20 cellular contexts compared by ENCODE assay signal in genomic region chr6:143691900-143692572, GRCh38. TPM values are rescaled to one million over a fixed set of nuclear protein-coding genes. Genes with fewer than 3 reads are reported as not detected.
A peak's percentile ranks its signal among the peaks of the same experiment; 100 is the strongest.
DNase-seq lines count a peak whose midpoint lies in the region; ATAC-seq, FAIRE-seq and TF ChIP-seq lines count a peak whose summit lies in the region.
"Had no signal": no experiment of that assay in that cellular context is flagged by ENCODE, and none has a peak within 500 bp of the region (broad histone marks: within the 10 kb centered on the region; RNA-seq: fewer than 3 reads in every experiment).

No MANE protein-coding gene starts in this region.

- no peaks in the 10 kb centered on the region for H4K20me1 ChIP-seq in HepG2 (ENCODE audit: insufficient read depth, low read length)

- 29% methylated on average over 6 of the region's 6 CpGs for WGBS in HepG2 (ENCODE audit: low lambda C conversion rate)
- 78% methylated on average over 6 of the region's 6 CpGs for WGBS in right lobe of liver (ENCODE audit: insufficient coverage, low coverage, low lambda C conversion rate, missing lambda C conversion rate)
- WGBS in lung, 2 donors = 54 to 64% methylated on average over 6 of the region's 6 CpGs
- 79% methylated on average over 6 of the region's 6 CpGs for WGBS in prostate gland

- CTCF ChIA-PET in HepG2 (lab: Yijun Ruan, JAX; ENCODE audit: low intra/inter-chr PET ratio, low total read pairs) = no interaction called here

- ATAC-seq in HepG2 = peak; percentile 31
- no peak for ATAC-seq in right lobe of liver
- ATAC-seq in lung (ENCODE audit: insufficient read depth, low FRiP score) = no peak
- ATAC-seq in mucosa of descending colon = no peak
- ATAC-seq: naive thymus-derived CD8-positive, alpha-beta T cell had no signal

- H3K79me2 ChIP-seq in HepG2 (ENCODE audit: insufficient read depth, low read length) = peaks cover 57% of the 10 kb centered on the region

- TF ChIP-seq POLR2A in HepG2 (IDR thresholded peaks at IDR 0.05; ENCODE audit: insufficient read depth in 1 of 2, low read depth in 2 of 2, low read length in 2 of 2) (no peak), right lobe of liver (IDR thresholded peaks at IDR 0.05) (no peak), breast epithelium (IDR thresholded peaks at IDR 0.05) (no peak), prostate gland (IDR thresholded peaks at IDR 0.05) (no peak)

- TF ChIP-seq EP300 in HepG2 (IDR thresholded peaks at IDR 0.05; ENCODE audit: low read depth in 2 of 2, low read length in 2 of 2) (no peak), HepG2 (CRISPR knock-in tag; IDR thresholded peaks at IDR 0.05; ENCODE audit: borderline replicate concordance) (no peak)

- no peak for FAIRE-seq in HepG2 (lab: Jason Lieb, UNC)
- FAIRE-seq: D721Med had no signal

- H3K4me3 ChIP-seq in HepG2 (replicated peaks in 1 of 3; ENCODE audit: insufficient read depth in 1 of 3, low read depth in 2 of 3, low read length in 3 of 3) (peak overlapping the region; percentile 19 to 47 (median 36); a peak in 4 of 6 replicates), right lobe of liver (no peak overlapping the region), lung (no peak overlapping the region), skeletal muscle satellite cell (ENCODE audit: low read length) (no peak overlapping the region), mucosa of descending colon (no peak overlapping the region), breast epithelium (peak overlapping the region in 1 of 3 donors; percentile 10), prostate gland (no peak overlapping the region)
- H3K4me3 ChIP-seq: colonic mucosa, vagina had no signal

- H3K9me3 ChIP-seq in HepG2 (ENCODE audit: low read length) (no peaks in the 10 kb centered on the region), right lobe of liver (no peaks in the 10 kb centered on the region), lung (ENCODE audit: control insufficient read depth in 2 of 2, insufficient read depth in 1 of 2, low read length in 1 of 2) (no peaks in the 10 kb centered on the region), skeletal muscle satellite cell (replicated peaks; ENCODE audit: low read length) (no peaks in the 10 kb centered on the region), mucosa of descending colon (no peaks in the 10 kb centered on the region), breast epithelium (no peaks in the 10 kb centered on the region), prostate gland (no peaks in the 10 kb centered on the region)
- H3K9me3 ChIP-seq: colonic mucosa, vagina had no signal

- in situ Hi-C loops in HepG2 (cut with HindIII; ENCODE audit: extremely low pct_ligation_motif_present, low pct_unique_long_range_greater_than_20kb) = loop anchor here (5.0 kb wide), 1 partner anchor 55 kb away; no protein-coding TSS in a partner anchor

- BruUV-seq in HepG2 (replicated peaks; lab: Mats Ljungman, UMichigan) = TSS peak; percentile 75

- TF ChIP-seq CTCF in HepG2 (CRISPR knock-in tag; IDR thresholded peaks at IDR 0.05) = no peak
- no peak for TF ChIP-seq CTCF in right lobe of liver (IDR thresholded peaks at IDR 0.05)
- no peak for TF ChIP-seq CTCF in lung (IDR thresholded peaks at IDR 0.05; ENCODE audit: control extremely low read depth, extremely low read depth)
- TF ChIP-seq CTCF in mucosa of descending colon (IDR thresholded peaks at IDR 0.05) = no peak
- no peak for TF ChIP-seq CTCF in breast epithelium (IDR thresholded peaks at IDR 0.05)
- TF ChIP-seq CTCF in prostate gland (IDR thresholded peaks at IDR 0.05) = no peak

- H3K36me3 ChIP-seq in HepG2 (replicated peaks in 1 of 2; ENCODE audit: control insufficient read depth in 1 of 2, insufficient read depth in 2 of 2, low read length in 2 of 2) (no peaks in the 10 kb centered on the region), right lobe of liver (no peaks in the 10 kb centered on the region), lung (ENCODE audit: control insufficient read depth in 2 of 2, insufficient read depth in 2 of 2, low read length in 2 of 2) (peaks cover 0 to 3% of the 10 kb centered on the region in 2 donors), skeletal muscle satellite cell (ENCODE audit: insufficient read depth, low read length) (no peaks in the 10 kb centered on the region), mucosa of descending colon (ENCODE audit: low read depth) (no peaks in the 10 kb centered on the region), breast epithelium (no peaks in the 10 kb centered on the region), prostate gland (no peaks in the 10 kb centered on the region)
- H3K36me3 ChIP-seq: colonic mucosa, vagina had no signal

- no peak for TF ChIP-seq RAD21 in HepG2 (CRISPR knock-in tag; IDR thresholded peaks at IDR 0.05)

- intact Hi-C loops in HepG2 (cut with micrococcal nuclease; ENCODE audit: unreplicated experiment) (loop anchor here (2.0 to 5.0 kb wide), 4 partner anchors 35 to 150 kb away; partner anchors contain the start of gene LTV1), right lobe of liver (cut with DNase I) (no loop called here), mucosa of descending colon (cut with DNase I, micrococcal nuclease) (no loop called here), breast epithelium (cut with DNase I; ENCODE audit: low total_unique reads) (no loop called here), prostate gland (cut with DNase I) (no loop called here)

- H3K27ac ChIP-seq in HepG2 (ENCODE audit: extremely low read length, insufficient read depth, low read length) = peak overlapping the region; percentile 74
- H3K27ac ChIP-seq in right lobe of liver = no peak overlapping the region
- peak overlapping the region; percentile 15 to 23 for H3K27ac ChIP-seq in lung (ENCODE audit: low read depth in 1 of 2, low read length in 1 of 2)
- H3K27ac ChIP-seq in breast epithelium = no peak overlapping the region
- no peak overlapping the region for H3K27ac ChIP-seq in prostate gland
- H3K27ac ChIP-seq: colonic mucosa, vagina had no signal

- H3K4me1 ChIP-seq in HepG2 (ENCODE audit: insufficient read depth, low read length) (peaks cover 97% of the 10 kb centered on the region), right lobe of liver (peaks cover 0 to 33% (median 8%) of the 10 kb centered on the region in 4 donors), lung (ENCODE audit: control insufficient read depth in 2 of 2, insufficient read depth in 2 of 2, low read length in 2 of 2) (peaks cover 8 to 52% of the 10 kb centered on the region in 2 donors), skeletal muscle satellite cell (ENCODE audit: control insufficient read depth, insufficient read depth, low read length) (peaks cover 63% of the 10 kb centered on the region), mucosa of descending colon (ENCODE audit: low read depth) (no peaks in the 10 kb centered on the region), breast epithelium (peaks cover 5 to 14% of the 10 kb centered on the region in 2 donors), prostate gland (replicated peaks) (no peaks in the 10 kb centered on the region)

- DNase-seq in HepG2 (ENCODE audit: low spot score) = no peak
- DNase-seq in right lobe of liver = no peak
- DNase-seq in lung (ENCODE audit: low spot score) = no peak
- no peak for DNase-seq in mucosa of descending colon
- no peak for DNase-seq in breast epithelium (ENCODE audit: low spot score in 2 of 2)
- no peak for DNase-seq in NOMO-1 treated with dmso at 0.1 percent for 144 hours (lab: John Stamatoyannopoulos, UW; ENCODE audit: unreplicated experiment)
- DNase-seq in prostate gland (ENCODE audit: low spot score) = no peak
- DNase-seq: activated CD4-positive, alpha-beta T cell treated with anti-CD3 and anti-CD28 coated beads for 1 hour; C1 segment of cervical spinal cord; colonic mucosa; immature natural killer cell; mammary epithelial cell; naive thymus-derived CD8-positive, alpha-beta T cell; NCI-H1105; NCI-H524; posterior cingulate gyrus; stimulated activated CD4-positive, alpha-beta T cell treated with anti-CD3 and anti-CD28 coated beads, Interleukin-4, amount 100 ng/mL, for 4 hours had no signal

- POLR2A ChIA-PET in HepG2 (lab: Yijun Ruan, JAX) = interaction anchor here (0.6 to 2.2 kb wide), 6 partner anchors 10 to 151 kb away, joined by 4 to 31 read pairs (median 7); partner anchors contain the start of gene LTV1

- H3K27me3 ChIP-seq in HepG2 (ENCODE audit: control insufficient read depth in 1 of 2, insufficient read depth in 2 of 2, low read length in 2 of 2) = no peaks in the 10 kb centered on the region
- H3K27me3 ChIP-seq in right lobe of liver = no peaks in the 10 kb centered on the region
- no peaks in the 10 kb centered on the region for H3K27me3 ChIP-seq in lung (ENCODE audit: control insufficient read depth, insufficient read depth)
- H3K27me3 ChIP-seq in skeletal muscle satellite cell (ENCODE audit: control insufficient read depth, insufficient read depth, low read length) = no peaks in the 10 kb centered on the region
- no peaks in the 10 kb centered on the region for H3K27me3 ChIP-seq in breast epithelium
- no peaks in the 10 kb centered on the region for H3K27me3 ChIP-seq in prostate gland (replicated peaks; ENCODE audit: insufficient read depth)
- H3K27me3 ChIP-seq: colonic mucosa, vagina had no signal

- H2AFZ ChIP-seq in HepG2 (ENCODE audit: low read length) = no peak overlapping the region

- H3K9ac ChIP-seq in HepG2 (ENCODE audit: insufficient read depth, low read depth, low read length) = peak overlapping the region; percentile 62
- H3K9ac ChIP-seq in skeletal muscle satellite cell (ENCODE audit: low read depth, low read length) = peak overlapping the region; percentile 15

- H3K4me2 ChIP-seq in HepG2 (ENCODE audit: low read depth, low read length) (peak overlapping the region; percentile 75), skeletal muscle satellite cell (ENCODE audit: low read length) (no peak overlapping the region)

RNA-seq across cellular contexts. Expression of gene PHACTR2, which starts 14.3 kb away (rescaled TPM):
- total RNA-seq in HepG2 (2016; rRNA removed; fragmentation: Illumina TruSeq; extraction: Trizol) (28.2 and 39.1 TPM in 2 replicates), right lobe of liver (10 to 100 TPM; 14.0 to 62.7 (median 20.9) TPM), lung (100 to 1,000 TPM in 1 of 2 donors, 10 to 100 TPM in 1; 75.6 to 119 TPM), mucosa of descending colon (10 to 100 TPM; 49.5 to 70.8 (median 53.4) TPM), breast epithelium (10 to 100 TPM; 27.5 to 53.3 (median 52.4) TPM), prostate gland (100 to 1,000 TPM in 1 of 2 donors, 10 to 100 TPM in 1; 41.4 to 108 TPM)
- total RNA-seq in HepG2 (2016; cell fraction: cytosol; rRNA removed; fragmentation: Illumina TruSeq; extraction: Trizol; ENCODE audit: low read depth) = 14.4 and 16.0 TPM in 2 replicates
- 28.7 and 34.3 TPM in 2 replicates for total RNA-seq in HepG2 (2016; cell fraction: insoluble cytoplasmic fraction; rRNA removed; fragmentation: Illumina TruSeq; extraction: Trizol)
- total RNA-seq in HepG2 (2016; cell fraction: membrane; rRNA removed; fragmentation: Illumina TruSeq; extraction: Trizol) = 29.1 and 31.7 TPM in 2 replicates
- total RNA-seq in HepG2 (2016; cell fraction: nucleus; rRNA removed; fragmentation: Illumina TruSeq; extraction: Trizol) = 27.6 and 29.4 TPM in 2 replicates
- polyA plus RNA-seq in HepG2 (2011; rRNA removed) (8.4 and 11.3 TPM in 2 replicates), lung (10 to 100 TPM; 11.0 to 12.0 TPM)
- polyA plus RNA-seq in HepG2 (2011; cell fraction: cytosol; rRNA removed) = 7.5 and 8.1 TPM in 2 replicates
- polyA plus RNA-seq in HepG2 (2011; cell fraction: nucleus; rRNA removed) = 6.0 and 7.3 TPM in 2 replicates
- 6.6 and 11.5 TPM in 2 replicates for polyA plus RNA-seq in HepG2 (2012)
- 8.4 and 10.1 TPM in 2 replicates for polyA plus RNA-seq in HepG2 (2016; cell fraction: cytosol; fragmentation: Illumina TruSeq; extraction: Trizol; ENCODE audit: low read depth)
- 14.6 and 15.0 TPM in 2 replicates for polyA plus RNA-seq in HepG2 (2016; cell fraction: insoluble cytoplasmic fraction; fragmentation: Illumina TruSeq; extraction: Trizol; ENCODE audit: low read depth)
- 9.6 and 11.2 TPM in 2 replicates for polyA plus RNA-seq in HepG2 (2016; cell fraction: membrane; fragmentation: Illumina TruSeq; extraction: Trizol; ENCODE audit: low read depth)
- 12.7 and 13.6 TPM in 2 replicates for polyA plus RNA-seq in HepG2 (2016; cell fraction: nucleus; fragmentation: Illumina TruSeq; extraction: Trizol; ENCODE audit: insufficient read depth, low read depth)
- 13.8 and 29.8 TPM in 2 replicates for polyA minus RNA-seq in HepG2 (2011; rRNA and poly(A)+ RNA removed; ENCODE audit: low replicate concordance)
- polyA minus RNA-seq in HepG2 (2011; cell fraction: cytosol; rRNA and poly(A)+ RNA removed) = 17.3 and 19.4 TPM in 2 replicates
- polyA minus RNA-seq in HepG2 (2011; cell fraction: nucleus; rRNA and poly(A)+ RNA removed) = 29.9 and 31.0 TPM in 2 replicates
- 33.7 and 35.4 TPM in 2 replicates for total RNA-seq in skeletal muscle satellite cell (2012; rRNA removed)

Comparison
In these comparisons a context has a peak if more than half of its experiments do, and no peak if none do; other contexts are left out.
1. H3K27ac ChIP-seq: peak in HepG2 (single experiment) and lung (2 of 2); none in right lobe of liver (0 of 3), breast epithelium (0 of 2) and prostate gland (0 of 2).
2. H3K4me3 ChIP-seq: peak in HepG2 (3 of 3); none in right lobe of liver (0 of 3), lung (single experiment), skeletal muscle satellite cell (single experiment), mucosa of descending colon (single experiment) and prostate gland (0 of 2).